15 cellular contexts compared by ENCODE assay signal in genomic region chr5:114450516-114450909, GRCh38.
DNase-seq lines count a peak whose midpoint lies in the region; ATAC-seq, FAIRE-seq and TF ChIP-seq lines count a peak whose summit lies in the region.
"Had no signal": no experiment of that assay in that cellular context is flagged by ENCODE, and none has a peak within 500 bp of the region (broad histone marks: within the 10 kb centered on the region; RNA-seq: fewer than 3 reads in every experiment).

No MANE protein-coding gene starts in this region.

- in situ Hi-C loops in SK-MEL-5 (cut with HindIII; ENCODE audit: low pct_unique_long_range_greater_than_20kb, low sequenced_read_pairs): loop anchor here (25.0 kb wide), 1 partner anchor 338 kb away; no protein-coding TSS in a partner anchor

- POLR2A ChIA-PET in A549 (lab: Yijun Ruan, JAX): no interaction called here

- no peaks in the 10 kb centered on the region for H3K36me3 Mint-ChIP-seq in progenitor cell of endocrine pancreas (ENCODE audit: insufficient read depth)
- H3K36me3 Mint-ChIP-seq: stimulated activated effector memory CD8-positive, alpha-beta T cell treated with anti-CD3 and anti-CD28 coated beads, Interleukin-12 subunit alpha, Interleukin-12 subunit beta, amount 100 ng/mL, for 72 hours had no signal

- H3K27me3 ChIP-seq in cardiac muscle cell: no peaks in the 10 kb centered on the region
- H3K27me3 ChIP-seq: heart left ventricle, pancreas, vagina had no signal

- H3K9me3 ChIP-seq in A549: no peaks in the 10 kb centered on the region
- H3K9me3 ChIP-seq in cardiac muscle cell (ENCODE audit: low read depth): no peaks in the 10 kb centered on the region
- H3K9me3 ChIP-seq: heart left ventricle, pancreas, vagina had no signal

- no peak for TF ChIP-seq POLR2A in A549 (IDR thresholded peaks at IDR 0.05; ENCODE audit: low read length)
- no peak for TF ChIP-seq POLR2A in erythroblast (IDR thresholded peaks at IDR 0.05; ENCODE audit: low read length)

- no peak overlapping the region for H3K4me2 ChIP-seq in A549

- H3K4me3 Mint-ChIP-seq in progenitor cell of endocrine pancreas (ENCODE audit: low read depth): no peak overlapping the region
- H3K4me3 Mint-ChIP-seq: activated T-cell treated with anti-CD3 and anti-CD28 coated beads, Interleukin-2, amount 50 U/mL, for 4 hours; stimulated activated effector memory CD8-positive, alpha-beta T cell treated with anti-CD3 and anti-CD28 coated beads, Interleukin-12 subunit alpha, Interleukin-12 subunit beta, amount 100 ng/mL, for 72 hours had no signal

- TF ChIP-seq CTCF in A549 (IDR thresholded peaks at IDR 0.05): no peak
- TF ChIP-seq CTCF in cardiac muscle cell (IDR thresholded peaks at IDR 0.05; ENCODE audit: low read depth, low read length): no peak
- no peak for TF ChIP-seq CTCF in omental fat pad (IDR thresholded peaks at IDR 0.05)
- TF ChIP-seq CTCF in progenitor cell of endocrine pancreas (IDR thresholded peaks at IDR 0.05; ENCODE audit: unreplicated experiment): no peak

- ATAC-seq in A549 (peak; percentile 63 to 67), omental fat pad (ENCODE audit: low FRiP score) (no peak)

- H3K27me3 Mint-ChIP-seq in progenitor cell of endocrine pancreas: no peaks in the 10 kb centered on the region

- no peaks in the 10 kb centered on the region for H3K9me3 Mint-ChIP-seq in progenitor cell of endocrine pancreas (ENCODE audit: low read depth)
- H3K9me3 Mint-ChIP-seq: activated T-cell treated with anti-CD3 and anti-CD28 coated beads, Interleukin-2, amount 50 U/mL, for 4 hours; stimulated activated effector memory CD8-positive, alpha-beta T cell treated with anti-CD3 and anti-CD28 coated beads, Interleukin-12 subunit alpha, Interleukin-12 subunit beta, amount 100 ng/mL, for 72 hours had no signal

- no peak for TF ChIP-seq EP300 in A549 (IDR thresholded peaks at IDR 0.05)

- H3K27ac ChIP-seq in A549 (no peak overlapping the region), cardiac muscle cell (peak overlapping the region; percentile 51)
- H3K27ac ChIP-seq: pancreas, vagina had no signal

- H3K4me1 ChIP-seq in A549 (no peaks in the 10 kb centered on the region), cardiac muscle cell (ENCODE audit: low read depth) (peaks cover 25% of the 10 kb centered on the region)

- WGBS in A549 (ENCODE audit: missing lambda C conversion rate): 35% methylated on average over 3 of the region's 3 CpGs

- TF ChIP-seq RAD21 in A549 (conservative IDR thresholded peaks at IDR 0.05 in 1 of 2, IDR thresholded peaks at IDR 0.05 in 1 of 2): no peak

- CTCF ChIA-PET in A549 (lab: Yijun Ruan, JAX): interaction anchor here (0.7 to 4.8 kb wide), 30 partner anchors 9 to 1904 kb away, joined by 3 to 49 read pairs (median 4); no protein-coding TSS in a partner anchor

- no peak overlapping the region for H3K27ac Mint-ChIP-seq in progenitor cell of endocrine pancreas
- H3K27ac Mint-ChIP-seq: stimulated activated effector memory CD8-positive, alpha-beta T cell treated with anti-CD3 and anti-CD28 coated beads, Interleukin-12 subunit alpha, Interleukin-12 subunit beta, amount 100 ng/mL, for 72 hours had no signal

- no peaks in the 10 kb centered on the region for H3K36me3 ChIP-seq in cardiac muscle cell
- H3K36me3 ChIP-seq: heart left ventricle, pancreas, vagina had no signal

- DNase-seq in A549 (ENCODE audit: low read depth in 1 of 2, low spot score in 1 of 2): peak in 1 of 2 experiments; percentile 2
- DNase-seq in ELR (ENCODE audit: low read depth): peak; percentile 40
- DNase-seq in SK-MEL-5 (ENCODE audit: low read depth, low spot score): peak; percentile 68
- DNase-seq in cardiac muscle cell (ENCODE audit: low read depth in 1 of 2, low spot score in 1 of 2): peak in 1 of 2 donors; percentile 9
- no peak for DNase-seq in erythroblast (lab: John Stamatoyannopoulos, UW)
- no peak for DNase-seq in omental fat pad (ENCODE audit: low spot score)
- no peak for DNase-seq in progenitor cell of endocrine pancreas (ENCODE audit: low spot score, unreplicated experiment)
- DNase-seq in RKO (ENCODE audit: low spot score): no peak
- DNase-seq: activated T-cell treated with anti-CD3 and anti-CD28 coated beads, Interleukin-2, amount 50 U/mL, for 4 hours; effector CD8-positive, alpha-beta T cell had no signal

- FAIRE-seq in A549 (lab: Jason Lieb, UNC): no peak
- FAIRE-seq: K562 had no signal

- peaks cover 4% of the 10 kb centered on the region for H3K4me1 Mint-ChIP-seq in progenitor cell of endocrine pancreas (ENCODE audit: low read depth)
- H3K4me1 Mint-ChIP-seq: stimulated activated effector memory CD8-positive, alpha-beta T cell treated with anti-CD3 and anti-CD28 coated beads, Interleukin-12 subunit alpha, Interleukin-12 subunit beta, amount 100 ng/mL, for 72 hours had no signal

- H3K4me3 ChIP-seq in A549: no peak overlapping the region
- no peak overlapping the region for H3K4me3 ChIP-seq in cardiac muscle cell
- H3K4me3 ChIP-seq: K562, pancreas, vagina had no signal

TF ChIP-seq in A549, 52 proteins besides CTCF, POLR2A, EP300 and RAD21:
- TF ChIP-seq ESRRA (IDR thresholded peaks at IDR 0.05; ENCODE audit: borderline replicate concordance, low read length): no peak
- no peak for TF ChIP-seq HOXB13 (CRISPR knock-in tag; IDR thresholded peaks at IDR 0.05; ENCODE audit: low read depth)
- TF ChIP-seq EHF (CRISPR knock-in tag; IDR thresholded peaks at IDR 0.05): no peak
- TF ChIP-seq KDM1A (IDR thresholded peaks at IDR 0.05; ENCODE audit: low read depth): no peak
- no peak for TF ChIP-seq ZFP36 (IDR thresholded peaks at IDR 0.05; ENCODE audit: borderline replicate concordance, partially characterized antibody)
- TF ChIP-seq BHLHE40 (IDR thresholded peaks at IDR 0.05; ENCODE audit: low read depth, low read length): no peak
- no peak for TF ChIP-seq TP53 (CRISPR knock-in tag; IDR thresholded peaks at IDR 0.05)
- no peak for TF ChIP-seq MYC (IDR thresholded peaks at IDR 0.05; ENCODE audit: borderline replicate concordance, low read length)
- TF ChIP-seq HOXA7 (CRISPR knock-in tag; IDR thresholded peaks at IDR 0.05): no peak
- TF ChIP-seq USF2 (IDR thresholded peaks at IDR 0.05): no peak
- no peak for TF ChIP-seq REST (IDR thresholded peaks at IDR 0.05)
- no peak for TF ChIP-seq PHF8 (IDR thresholded peaks at IDR 0.05; ENCODE audit: borderline replicate concordance, low read depth)
- no peak for TF ChIP-seq KDM5A (IDR thresholded peaks at IDR 0.05)
- TF ChIP-seq HOXB5 (CRISPR knock-in tag; IDR thresholded peaks at IDR 0.05): no peak
- no peak for TF ChIP-seq RARB (CRISPR knock-in tag; IDR thresholded peaks at IDR 0.05)

Comparison
In these comparisons a context has a peak if more than half of its experiments do, and no peak if none do; other contexts are left out.
1. DNase-seq: peak in ELR (single experiment) and SK-MEL-5 (single experiment); none in erythroblast (0 of 2), omental fat pad (single experiment), progenitor cell of endocrine pancreas (single experiment) and RKO (single experiment).